ENCODE assay signal across 23 cellular contexts in genomic region chr10:16957038-16957437, GRCh38.
"Had no signal": no experiment of that assay in that cellular context is flagged by ENCODE, and none has a peak within 500 bp of the region (broad histone marks: within the 10 kb centered on the region; RNA-seq: fewer than 3 reads in every experiment).

No MANE protein-coding gene starts in this region.

- H3K36me3 ChIP-seq: pancreas, prostate gland, spleen, tibial artery, upper lobe of left lung, uterus had no signal

- ATAC-seq: esophagus mucosa; left colon; left ventricle myocardium superior; pancreas; stimulated activated memory B cell treated with anti-CD40 and anti-IgM and Interleukin-4, amounts not matched to agents 10 μg/mL and 1 μg/mL and 100 μg/mL, for 72 hours had no signal

- H3K27ac ChIP-seq: coronary artery, dorsolateral prefrontal cortex, pancreas, prostate gland, spleen, tibial artery, upper lobe of left lung, uterus had no signal

- H3K4me1 Mint-ChIP-seq: stimulated activated memory B cell treated with anti-CD40 and anti-IgM and Interleukin-4, amounts not matched to agents 10 μg/mL and 1 μg/mL and 100 μg/mL, for 72 hours had no signal

- H3K4me3 ChIP-seq: coronary artery, dorsolateral prefrontal cortex, lung, pancreas, prostate gland, spleen, tibial artery, upper lobe of left lung, uterus had no signal

- H3K4me1 ChIP-seq: pancreas, prostate gland, tibial artery, uterus had no signal

- H3K36me3 Mint-ChIP-seq: stimulated activated memory B cell treated with anti-CD40 and anti-IgM and Interleukin-4, amounts not matched to agents 10 μg/mL and 1 μg/mL and 100 μg/mL, for 72 hours had no signal

- H3K9me3 Mint-ChIP-seq: naive B cell; nephron; stimulated activated memory B cell treated with anti-CD40 and anti-IgM and Interleukin-4, amounts not matched to agents 10 μg/mL and 1 μg/mL and 100 μg/mL, for 72 hours; stimulated activated naive CD8-positive, alpha-beta T cell treated with anti-CD3 and anti-CD28 coated beads, Interleukin-15, Interleukin-2, amounts not matched to agents 100 ng/mL and 50 ng/mL, for 24 hours had no signal

- H3K27me3 ChIP-seq: dorsolateral prefrontal cortex, pancreas, spleen, tibial artery, upper lobe of left lung, uterus had no signal

- H3K27me3 Mint-ChIP-seq: naive B cell; stimulated activated memory B cell treated with anti-CD40 and anti-IgM and Interleukin-4, amounts not matched to agents 10 μg/mL and 1 μg/mL and 100 μg/mL, for 72 hours; stimulated activated naive CD8-positive, alpha-beta T cell treated with anti-CD3 and anti-CD28 coated beads, Interleukin-15, Interleukin-2, amounts not matched to agents 100 ng/mL and 50 ng/mL, for 24 hours had no signal

- DNase-seq: dorsolateral prefrontal cortex; effector CD8-positive, alpha-beta T cell; left colon; left ventricle myocardium superior; mesendoderm; naive B cell; occipital lobe; pancreas; spleen; stimulated activated CD4-positive, alpha-beta T cell treated with anti-CD3 and anti-CD28 coated beads, Interleukin-15, amount 100 ng/mL, for 24 hours; stimulated activated CD4-positive, alpha-beta T cell treated with anti-CD3 and anti-CD28 coated beads, Interleukin-1b, Interleukin-23, amount 100 ng/mL, for 48 hours; stimulated activated CD4-positive, alpha-beta T cell treated with anti-CD3 and anti-CD28 coated beads, Interleukin-4, amount 100 ng/mL, for 24 hours; tibial artery; upper lobe of left lung; uterus had no signal

- H3K27ac Mint-ChIP-seq: naive B cell; nephron; stimulated activated memory B cell treated with anti-CD40 and anti-IgM and Interleukin-4, amounts not matched to agents 10 μg/mL and 1 μg/mL and 100 μg/mL, for 72 hours; stimulated activated naive CD8-positive, alpha-beta T cell treated with anti-CD3 and anti-CD28 coated beads, Interleukin-15, Interleukin-2, amounts not matched to agents 100 ng/mL and 50 ng/mL, for 24 hours had no signal

- H3K4me3 Mint-ChIP-seq: naive B cell; nephron; stimulated activated memory B cell treated with anti-CD40 and anti-IgM and Interleukin-4, amounts not matched to agents 10 μg/mL and 1 μg/mL and 100 μg/mL, for 72 hours; stimulated activated naive CD8-positive, alpha-beta T cell treated with anti-CD3 and anti-CD28 coated beads, Interleukin-15, Interleukin-2, amounts not matched to agents 100 ng/mL and 50 ng/mL, for 24 hours had no signal

- H3K9me3 ChIP-seq: pancreas, prostate gland, spleen, tibial artery, upper lobe of left lung, uterus had no signal

- FAIRE-seq: keratinocyte, pancreas had no signal
